ENCODE assay signal across 20 cellular contexts in genomic region chrX:67353651-67354370, GRCh38.
"Had no signal": no experiment of that assay in that cellular context is flagged by ENCODE, and none has a peak within 500 bp of the region (broad histone marks: within the 10 kb centered on the region; RNA-seq: fewer than 3 reads in every experiment).

No MANE protein-coding gene starts in this region.

- DNase-seq: activated CD4-positive, alpha-beta T cell treated with anti-CD3 and anti-CD28 coated beads for 1 hour; activated CD8-positive, alpha-beta memory T cell treated with anti-CD3 and anti-CD28 coated beads for 24 hours; activated CD8-positive, alpha-beta memory T cell treated with anti-CD3 and anti-CD28 coated beads, Interleukin-2, amount 50 U/mL, for 48 hours; activated gamma-delta T cell treated with Interleukin-2 at 50 U/mL for 16 hours; activated T-cell treated with anti-CD3 and anti-CD28 coated beads, Interleukin-2, amount 50 U/mL, for 72 hours; adrenal gland; effector CD4-positive, alpha-beta T cell; foreskin melanocyte; left lung; mammary epithelial cell; midbrain; nephron progenitor cell; nucleus accumbens; spleen; stimulated activated CD4-positive, alpha-beta T cell treated with anti-CD3 and anti-CD28 coated beads, Interleukin-4, amount 100 ng/mL, for 4 hours; stimulated activated naive CD4-positive, alpha-beta T cell; T-helper 17 cell; thyroid gland; WERI-Rb-1 had no signal

- H3K27me3 ChIP-seq: left lung, thyroid gland had no signal

- H3K4me3 ChIP-seq: adrenal gland, left lung, spleen, thyroid gland had no signal

- H3K4me1 ChIP-seq: adrenal gland, left lung, spleen, thyroid gland had no signal

- H3K36me3 ChIP-seq: adrenal gland, left lung, spleen, thyroid gland, WERI-Rb-1 had no signal

- H3K27ac ChIP-seq: adrenal gland, left lung, spleen, thyroid gland, WERI-Rb-1 had no signal

- FAIRE-seq: keratinocyte had no signal

- H3K9me3 ChIP-seq: adrenal gland, left lung, spleen, thyroid gland had no signal
